In the genomic region with DNA sequence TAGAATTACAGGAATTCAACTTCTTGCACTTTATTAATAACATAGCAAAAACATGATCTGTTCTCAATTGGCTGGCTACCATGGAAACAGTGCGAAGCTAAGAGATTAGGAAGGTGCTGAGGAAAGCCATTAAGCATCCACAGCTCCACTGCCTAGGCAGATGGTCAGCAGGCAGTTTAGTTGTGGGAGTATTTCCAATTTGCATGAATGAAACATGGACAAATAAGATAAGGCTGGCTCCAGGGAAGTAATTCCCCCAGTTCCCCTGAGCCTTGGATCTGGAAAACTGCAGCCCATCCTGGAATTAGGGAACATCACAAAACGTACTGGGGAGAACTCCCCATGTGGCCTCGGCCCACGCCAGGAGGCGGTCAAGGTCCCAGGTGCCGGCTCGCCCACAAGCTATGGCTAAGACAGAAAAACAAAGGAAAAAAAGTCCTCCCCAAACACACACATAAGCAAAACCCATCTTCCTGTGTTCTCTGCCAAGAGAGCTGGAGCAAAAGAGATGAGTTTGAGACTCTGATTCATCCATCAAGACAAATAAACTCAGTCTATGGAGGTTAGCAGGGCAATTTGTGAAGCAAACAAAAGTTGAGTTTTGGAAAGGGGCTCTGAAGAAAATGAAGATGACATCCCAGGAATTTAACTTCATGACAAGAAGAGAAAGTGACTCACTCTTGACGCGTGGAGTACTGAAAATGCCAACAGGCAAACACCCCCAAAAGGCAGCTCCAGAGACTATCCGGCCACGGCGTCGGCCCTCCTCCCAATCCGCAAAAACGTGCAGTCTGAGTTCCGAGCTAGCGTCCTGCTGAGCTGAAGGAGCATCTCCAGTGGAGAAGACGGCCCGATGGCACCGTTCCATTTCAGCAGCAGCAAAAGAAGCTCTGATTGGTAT, we compare ENCODE assay signal across 1 cellular context.
TF ChIP-seq lines count a peak whose summit lies in the region.

No MANE protein-coding gene starts in this region.

TF ChIP-seq in IMR-90, 13 proteins besides CTCF, POLR2A, EP300 and RAD21:
- TF ChIP-seq CEBPB (IDR thresholded peaks at IDR 0.05; ENCODE audit: low read depth, low read length) (peak; percentile 52), MXI1 (IDR thresholded peaks at IDR 0.05; ENCODE audit: borderline replicate concordance, low read depth, low read length) (no peak; the same call in 1 of the 2 replicates), MAZ (IDR thresholded peaks at IDR 0.05; ENCODE audit: borderline replicate concordance, low read depth, low read length) (no peak), BHLHE40 (IDR thresholded peaks at IDR 0.05; ENCODE audit: low read depth, low read length) (peak; percentile 85), FOS (IDR thresholded peaks at IDR 0.05; ENCODE audit: low read depth, low read length) (peak; percentile 91), SMC3 (IDR thresholded peaks at IDR 0.05; ENCODE audit: low read depth, low read length) (no peak), RFX5 (IDR thresholded peaks at IDR 0.05; ENCODE audit: low read depth, low read length) (no peak), NFE2L2 (IDR thresholded peaks at IDR 0.05; ENCODE audit: low read depth, low read length) (0 out of 2 replicates have a peak, but pooled peaks have one; percentile 2), MAFK (IDR thresholded peaks at IDR 0.05; ENCODE audit: low read depth, low read length) (peak; percentile 28; the same call in 1 of the 2 replicates), CHD1 (IDR thresholded peaks at IDR 0.05; ENCODE audit: low read depth, low read length) (peak; percentile 80; the same call in 1 of the 2 replicates), RCOR1 (IDR thresholded peaks at IDR 0.05; ENCODE audit: insufficient replicate concordance, low read length) (peak; percentile 45)
- TF ChIP-seq, protein P1, sequence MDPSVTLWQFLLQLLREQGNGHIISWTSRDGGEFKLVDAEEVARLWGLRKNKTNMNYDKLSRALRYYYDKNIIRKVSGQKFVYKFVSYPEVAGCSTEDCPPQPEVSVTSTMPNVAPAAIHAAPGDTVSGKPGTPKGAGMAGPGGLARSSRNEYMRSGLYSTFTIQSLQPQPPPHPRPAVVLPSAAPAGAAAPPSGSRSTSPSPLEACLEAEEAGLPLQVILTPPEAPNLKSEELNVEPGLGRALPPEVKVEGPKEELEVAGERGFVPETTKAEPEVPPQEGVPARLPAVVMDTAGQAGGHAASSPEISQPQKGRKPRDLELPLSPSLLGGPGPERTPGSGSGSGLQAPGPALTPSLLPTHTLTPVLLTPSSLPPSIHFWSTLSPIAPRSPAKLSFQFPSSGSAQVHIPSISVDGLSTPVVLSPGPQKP (IDR thresholded peaks at IDR 0.05; ENCODE audit: borderline replicate concordance, low read depth, low read length), result no peak
- TF ChIP-seq, protein P2, sequence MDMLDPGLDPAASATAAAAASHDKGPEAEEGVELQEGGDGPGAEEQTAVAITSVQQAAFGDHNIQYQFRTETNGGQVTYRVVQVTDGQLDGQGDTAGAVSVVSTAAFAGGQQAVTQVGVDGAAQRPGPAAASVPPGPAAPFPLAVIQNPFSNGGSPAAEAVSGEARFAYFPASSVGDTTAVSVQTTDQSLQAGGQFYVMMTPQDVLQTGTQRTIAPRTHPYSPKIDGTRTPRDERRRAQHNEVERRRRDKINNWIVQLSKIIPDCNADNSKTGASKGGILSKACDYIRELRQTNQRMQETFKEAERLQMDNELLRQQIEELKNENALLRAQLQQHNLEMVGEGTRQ (IDR thresholded peaks at IDR 0.05; ENCODE audit: low read depth, low read length), result peak; percentile 30; the same call in 1 of the 2 replicates
